Comparison of ENCODE assay signal across 1 cellular context in the genomic region with DNA sequence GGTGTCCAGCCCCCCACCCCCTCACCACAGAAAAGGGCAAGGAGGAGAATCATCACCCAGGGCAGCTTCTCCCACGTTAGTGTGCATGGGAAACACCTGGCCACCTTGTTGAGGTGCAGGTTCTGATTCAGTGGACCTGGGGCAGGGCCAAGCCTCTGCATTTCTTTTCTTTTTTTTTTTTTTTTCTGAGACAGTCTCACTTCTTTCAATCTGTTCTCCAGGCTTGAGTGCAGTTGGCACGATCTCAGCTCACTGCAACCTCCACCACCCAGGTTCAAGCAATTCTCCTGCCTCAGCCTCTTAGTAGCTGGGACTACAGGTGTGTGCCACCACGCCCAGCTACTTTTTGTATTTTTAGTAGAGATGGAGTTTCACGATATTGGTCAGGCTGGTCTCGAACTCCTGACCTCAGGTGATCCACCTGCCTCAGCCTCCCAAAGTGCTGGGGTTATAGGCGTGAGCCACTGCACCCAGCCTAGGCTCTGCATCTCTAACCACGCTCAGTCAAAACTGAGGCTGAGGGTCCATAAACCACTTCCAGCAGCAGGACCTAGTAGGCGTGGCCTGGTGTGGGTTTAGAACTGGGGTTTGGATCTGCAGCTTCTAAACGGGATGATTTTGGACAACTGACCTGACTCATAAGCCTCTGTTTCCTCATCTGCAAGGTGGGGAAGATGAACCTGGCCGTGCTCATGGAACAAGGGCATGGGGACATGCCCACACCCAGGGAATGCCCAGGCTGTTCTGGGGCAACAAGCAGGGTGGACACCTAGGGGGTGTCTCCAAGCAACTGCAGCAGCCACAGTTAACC.
TF ChIP-seq lines count a peak whose summit lies in the region.

No MANE protein-coding gene starts in this region.

TF ChIP-seq in H1, 55 proteins besides CTCF, POLR2A, EP300 and RAD21:
- TF ChIP-seq CTBP2 (IDR thresholded peaks at IDR 0.05; ENCODE audit: borderline replicate concordance, insufficient read depth, insufficient read length, low read length) (no peak), FOSL1 (IDR thresholded peaks at IDR 0.05; ENCODE audit: insufficient read depth, low read depth, low read length) (no peak), POU5F1 (IDR thresholded peaks at IDR 0.05; ENCODE audit: low read depth, low read length) (no peak), ZNF274 (IDR thresholded peaks at IDR 0.05; ENCODE audit: borderline replicate concordance, extremely low read depth, low read length) (no peak), CREB1 (IDR thresholded peaks at IDR 0.05) (no peak), SP4 (IDR thresholded peaks at IDR 0.05; ENCODE audit: low read length) (no peak), KDM5A (IDR thresholded peaks at IDR 0.05; ENCODE audit: low read length) (no peak), GTF2F1 (IDR thresholded peaks at IDR 0.05; ENCODE audit: borderline replicate concordance, low read depth, low read length) (no peak), RFX5 (IDR thresholded peaks at IDR 0.05; ENCODE audit: borderline replicate concordance, low read depth, low read length) (no peak), SAP30 (IDR thresholded peaks at IDR 0.05; ENCODE audit: insufficient read depth, insufficient replicate concordance, low read length) (no peak), ASH2L (IDR thresholded peaks at IDR 0.05; ENCODE audit: low read length) (no peak), EZH2 (IDR thresholded peaks at IDR 0.05; ENCODE audit: low read depth, low read length, severe bottlenecking) (no peak), TEAD4 (IDR thresholded peaks at IDR 0.05; ENCODE audit: low read depth, low read length) (no peak), RNF2 (IDR thresholded peaks at IDR 0.05; ENCODE audit: borderline replicate concordance, low read depth, low read length, missing control alignments, poor library complexity, severe bottlenecking) (no peak), NRF1 (IDR thresholded peaks at IDR 0.05; ENCODE audit: low read depth, low read length) (no peak), JUND (IDR thresholded peaks at IDR 0.05; ENCODE audit: low read length) (no peak)
- TF ChIP-seq, protein P1, sequence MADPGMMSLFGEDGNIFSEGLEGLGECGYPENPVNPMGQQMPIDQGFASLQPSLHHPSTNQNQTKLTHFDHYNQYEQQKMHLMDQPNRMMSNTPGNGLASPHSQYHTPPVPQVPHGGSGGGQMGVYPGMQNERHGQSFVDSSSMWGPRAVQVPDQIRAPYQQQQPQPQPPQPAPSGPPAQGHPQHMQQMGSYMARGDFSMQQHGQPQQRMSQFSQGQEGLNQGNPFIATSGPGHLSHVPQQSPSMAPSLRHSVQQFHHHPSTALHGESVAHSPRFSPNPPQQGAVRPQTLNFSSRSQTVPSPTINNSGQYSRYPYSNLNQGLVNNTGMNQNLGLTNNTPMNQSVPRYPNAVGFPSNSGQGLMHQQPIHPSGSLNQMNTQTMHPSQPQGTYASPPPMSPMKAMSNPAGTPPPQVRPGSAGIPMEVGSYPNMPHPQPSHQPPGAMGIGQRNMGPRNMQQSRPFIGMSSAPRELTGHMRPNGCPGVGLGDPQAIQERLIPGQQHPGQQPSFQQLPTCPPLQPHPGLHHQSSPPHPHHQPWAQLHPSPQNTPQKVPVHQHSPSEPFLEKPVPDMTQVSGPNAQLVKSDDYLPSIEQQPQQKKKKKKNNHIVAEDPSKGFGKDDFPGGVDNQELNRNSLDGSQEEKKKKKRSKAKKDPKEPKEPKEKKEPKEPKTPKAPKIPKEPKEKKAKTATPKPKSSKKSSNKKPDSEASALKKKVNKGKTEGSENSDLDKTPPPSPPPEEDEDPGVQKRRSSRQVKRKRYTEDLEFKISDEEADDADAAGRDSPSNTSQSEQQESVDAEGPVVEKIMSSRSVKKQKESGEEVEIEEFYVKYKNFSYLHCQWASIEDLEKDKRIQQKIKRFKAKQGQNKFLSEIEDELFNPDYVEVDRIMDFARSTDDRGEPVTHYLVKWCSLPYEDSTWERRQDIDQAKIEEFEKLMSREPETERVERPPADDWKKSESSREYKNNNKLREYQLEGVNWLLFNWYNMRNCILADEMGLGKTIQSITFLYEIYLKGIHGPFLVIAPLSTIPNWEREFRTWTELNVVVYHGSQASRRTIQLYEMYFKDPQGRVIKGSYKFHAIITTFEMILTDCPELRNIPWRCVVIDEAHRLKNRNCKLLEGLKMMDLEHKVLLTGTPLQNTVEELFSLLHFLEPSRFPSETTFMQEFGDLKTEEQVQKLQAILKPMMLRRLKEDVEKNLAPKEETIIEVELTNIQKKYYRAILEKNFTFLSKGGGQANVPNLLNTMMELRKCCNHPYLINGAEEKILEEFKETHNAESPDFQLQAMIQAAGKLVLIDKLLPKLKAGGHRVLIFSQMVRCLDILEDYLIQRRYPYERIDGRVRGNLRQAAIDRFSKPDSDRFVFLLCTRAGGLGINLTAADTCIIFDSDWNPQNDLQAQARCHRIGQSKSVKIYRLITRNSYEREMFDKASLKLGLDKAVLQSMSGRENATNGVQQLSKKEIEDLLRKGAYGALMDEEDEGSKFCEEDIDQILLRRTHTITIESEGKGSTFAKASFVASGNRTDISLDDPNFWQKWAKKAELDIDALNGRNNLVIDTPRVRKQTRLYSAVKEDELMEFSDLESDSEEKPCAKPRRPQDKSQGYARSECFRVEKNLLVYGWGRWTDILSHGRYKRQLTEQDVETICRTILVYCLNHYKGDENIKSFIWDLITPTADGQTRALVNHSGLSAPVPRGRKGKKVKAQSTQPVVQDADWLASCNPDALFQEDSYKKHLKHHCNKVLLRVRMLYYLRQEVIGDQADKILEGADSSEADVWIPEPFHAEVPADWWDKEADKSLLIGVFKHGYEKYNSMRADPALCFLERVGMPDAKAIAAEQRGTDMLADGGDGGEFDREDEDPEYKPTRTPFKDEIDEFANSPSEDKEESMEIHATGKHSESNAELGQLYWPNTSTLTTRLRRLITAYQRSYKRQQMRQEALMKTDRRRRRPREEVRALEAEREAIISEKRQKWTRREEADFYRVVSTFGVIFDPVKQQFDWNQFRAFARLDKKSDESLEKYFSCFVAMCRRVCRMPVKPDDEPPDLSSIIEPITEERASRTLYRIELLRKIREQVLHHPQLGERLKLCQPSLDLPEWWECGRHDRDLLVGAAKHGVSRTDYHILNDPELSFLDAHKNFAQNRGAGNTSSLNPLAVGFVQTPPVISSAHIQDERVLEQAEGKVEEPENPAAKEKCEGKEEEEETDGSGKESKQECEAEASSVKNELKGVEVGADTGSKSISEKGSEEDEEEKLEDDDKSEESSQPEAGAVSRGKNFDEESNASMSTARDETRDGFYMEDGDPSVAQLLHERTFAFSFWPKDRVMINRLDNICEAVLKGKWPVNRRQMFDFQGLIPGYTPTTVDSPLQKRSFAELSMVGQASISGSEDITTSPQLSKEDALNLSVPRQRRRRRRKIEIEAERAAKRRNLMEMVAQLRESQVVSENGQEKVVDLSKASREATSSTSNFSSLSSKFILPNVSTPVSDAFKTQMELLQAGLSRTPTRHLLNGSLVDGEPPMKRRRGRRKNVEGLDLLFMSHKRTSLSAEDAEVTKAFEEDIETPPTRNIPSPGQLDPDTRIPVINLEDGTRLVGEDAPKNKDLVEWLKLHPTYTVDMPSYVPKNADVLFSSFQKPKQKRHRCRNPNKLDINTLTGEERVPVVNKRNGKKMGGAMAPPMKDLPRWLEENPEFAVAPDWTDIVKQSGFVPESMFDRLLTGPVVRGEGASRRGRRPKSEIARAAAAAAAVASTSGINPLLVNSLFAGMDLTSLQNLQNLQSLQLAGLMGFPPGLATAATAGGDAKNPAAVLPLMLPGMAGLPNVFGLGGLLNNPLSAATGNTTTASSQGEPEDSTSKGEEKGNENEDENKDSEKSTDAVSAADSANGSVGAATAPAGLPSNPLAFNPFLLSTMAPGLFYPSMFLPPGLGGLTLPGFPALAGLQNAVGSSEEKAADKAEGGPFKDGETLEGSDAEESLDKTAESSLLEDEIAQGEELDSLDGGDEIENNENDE (IDR thresholded peaks at IDR 0.05; ENCODE audit: insufficient replicate concordance, low read length), result no peak
- TF ChIP-seq, protein P2, sequence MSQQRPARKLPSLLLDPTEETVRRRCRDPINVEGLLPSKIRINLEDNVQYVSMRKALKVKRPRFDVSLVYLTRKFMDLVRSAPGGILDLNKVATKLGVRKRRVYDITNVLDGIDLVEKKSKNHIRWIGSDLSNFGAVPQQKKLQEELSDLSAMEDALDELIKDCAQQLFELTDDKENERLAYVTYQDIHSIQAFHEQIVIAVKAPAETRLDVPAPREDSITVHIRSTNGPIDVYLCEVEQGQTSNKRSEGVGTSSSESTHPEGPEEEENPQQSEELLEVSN (IDR thresholded peaks at IDR 0.05), result no peak
